ENCODE assay signal across 22 cellular contexts in genomic region chr3:126927846-126928245, GRCh38. TPM values are rescaled to one million over a fixed set of nuclear protein-coding genes. Genes with fewer than 3 reads are reported as not detected.
DNase-seq lines count a peak whose midpoint lies in the region; ATAC-seq, FAIRE-seq and TF ChIP-seq lines count a peak whose summit lies in the region.
"Had no signal": no experiment of that assay in that cellular context is flagged by ENCODE, and none has a peak within 500 bp of the region (broad histone marks: within the 10 kb centered on the region; RNA-seq: fewer than 3 reads in every experiment).

No MANE protein-coding gene starts in this region.

- peak; percentile 51 for ATAC-seq in GM23338
- ATAC-seq in natural killer cell treated with Interleukin-12 subunit alpha and Interleukin-12 subunit beta and Interleukin-15 and Interleukin-18, amount 100 ng/mL, for 72 hours: no peak
- no peak for ATAC-seq in psoas muscle

- POLR2A ChIA-PET in endothelial cell of umbilical vein (lab: Charles Lee): no interaction called here

- no peaks in the 10 kb centered on the region for H3K36me3 Mint-ChIP-seq in GM23338 (ENCODE audit: low read depth)
- H3K36me3 Mint-ChIP-seq in natural killer cell treated with Interleukin-12 subunit alpha and Interleukin-12 subunit beta and Interleukin-15 and Interleukin-18, amount 100 ng/mL, for 72 hours: peaks cover 6% of the 10 kb centered on the region
- H3K36me3 Mint-ChIP-seq: activated naive CD8-positive, alpha-beta T cell treated with anti-CD3 and anti-CD28 coated beads, Interleukin-2, amount 10 ng/mL, durations not matched to agents 7 days and 5 days had no signal

- no peaks in the 10 kb centered on the region for H3K9me1 ChIP-seq in endothelial cell of umbilical vein (replicated peaks; ENCODE audit: control insufficient read depth, extremely low read depth, insufficient read depth, low read length)

- H3K4me2 ChIP-seq in GM23338: no peak overlapping the region
- no peak overlapping the region for H3K4me2 ChIP-seq in endothelial cell of umbilical vein (ENCODE audit: insufficient read depth, low read length)
- H3K4me2 ChIP-seq in smooth muscle cell: peak overlapping the region; percentile 66

- peaks cover 8% of the 10 kb centered on the region for H3K27me3 Mint-ChIP-seq in GM23338 (ENCODE audit: insufficient read depth, low read depth, poor library complexity)
- H3K27me3 Mint-ChIP-seq in natural killer cell treated with Interleukin-12 subunit alpha and Interleukin-12 subunit beta and Interleukin-15 and Interleukin-18, amount 100 ng/mL, for 72 hours: peaks cover 20 to 45% of the 10 kb centered on the region in 2 donors
- H3K27me3 Mint-ChIP-seq: activated naive CD8-positive, alpha-beta T cell treated with anti-CD3 and anti-CD28 coated beads, Interleukin-2, amount 10 ng/mL, durations not matched to agents 7 days and 5 days had no signal

- intact Hi-C loops in endothelial cell of umbilical vein (cut with micrococcal nuclease) (loop anchor here (5.0 kb wide), 1 partner anchor 529 kb away; no protein-coding TSS in a partner anchor), psoas muscle (cut with DNase I) (no loop called here)

- H4K20me1 ChIP-seq in GM23338 (replicated peaks; ENCODE audit: insufficient read depth) (no peaks in the 10 kb centered on the region), endothelial cell of umbilical vein (replicated peaks; ENCODE audit: control insufficient read depth, extremely low read depth, insufficient read depth, low read length) (peaks cover under 1% of the 10 kb centered on the region), smooth muscle cell (ENCODE audit: low read depth) (no peaks in the 10 kb centered on the region)

- no peak for TF ChIP-seq POLR2A in endothelial cell of umbilical vein (IDR thresholded peaks at IDR 0.05; ENCODE audit: low read depth, low read length)

- no peaks in the 10 kb centered on the region for H3K9me2 ChIP-seq in GM23338 (ENCODE audit: insufficient read depth)

- peak; percentile 46 for FAIRE-seq in endothelial cell of umbilical vein (lab: Jason Lieb, UNC)
- FAIRE-seq: HTR-8/SVneo had no signal

- H3K4me1 ChIP-seq in GM23338 (ENCODE audit: insufficient read depth) (no peaks in the 10 kb centered on the region), endothelial cell of umbilical vein (ENCODE audit: control insufficient read depth, extremely low read depth, insufficient read depth, low read length) (peaks cover 50% of the 10 kb centered on the region), smooth muscle cell (ENCODE audit: low read depth) (peaks cover 15% of the 10 kb centered on the region), psoas muscle (peaks cover 16% of the 10 kb centered on the region)

- no peaks in the 10 kb centered on the region for H3K9me3 Mint-ChIP-seq in GM23338
- H3K9me3 Mint-ChIP-seq in natural killer cell treated with Interleukin-12 subunit alpha and Interleukin-12 subunit beta and Interleukin-15 and Interleukin-18, amount 100 ng/mL, for 72 hours: no peaks in the 10 kb centered on the region
- H3K9me3 Mint-ChIP-seq: activated naive CD8-positive, alpha-beta T cell treated with anti-CD3 and anti-CD28 coated beads, Interleukin-2, amount 10 ng/mL, durations not matched to agents 7 days and 5 days; T-helper 2 cell treated with Interferon-gamma antibody and Interleukin-4, amounts not matched to agents 5 μg/mL and 100 μg/mL, for 36 hours had no signal

- H3K27me3 ChIP-seq in GM23338 (ENCODE audit: insufficient read depth) (no peaks in the 10 kb centered on the region), endothelial cell of umbilical vein (ENCODE audit: control insufficient read depth in 2 of 2, insufficient read depth in 2 of 2, low read length in 2 of 2) (peaks cover 0 to 23% of the 10 kb centered on the region in 2 experiments), smooth muscle cell (ENCODE audit: low read depth) (no peaks in the 10 kb centered on the region), psoas muscle (ENCODE audit: insufficient read depth in 3 of 3, low read length in 2 of 3) (peaks cover 0 to 2% (median 0%) of the 10 kb centered on the region in 3 donors)
- H3K27me3 ChIP-seq: cardiac muscle cell, esophagus muscularis mucosa, SJSA1, thyroid gland had no signal

- WGBS in smooth muscle cell (ENCODE audit: low lambda C conversion rate): 60% methylated on average over 6 of the region's 6 CpGs
- WGBS in psoas muscle, 3 donors: 93 to 99% (median 96%) methylated on average over 6 of the region's 6 CpGs

- H3K9ac ChIP-seq in endothelial cell of umbilical vein (replicated peaks; ENCODE audit: extremely low read depth, insufficient read depth, low read length) (no peak overlapping the region), smooth muscle cell (ENCODE audit: low read depth) (no peak overlapping the region)

- H2AFZ ChIP-seq in GM23338: no peak overlapping the region
- H2AFZ ChIP-seq in endothelial cell of umbilical vein (ENCODE audit: low read depth, low read length): no peak overlapping the region
- no peak overlapping the region for H2AFZ ChIP-seq in smooth muscle cell (ENCODE audit: low read depth)
- H2AFZ ChIP-seq: GM23248 had no signal

- BruUV-seq in endothelial cell of umbilical vein (replicated peaks; lab: Mats Ljungman, UMichigan): no TSS peak

- H3K4me1 Mint-ChIP-seq in GM23338: no peaks in the 10 kb centered on the region; the same call in 2 of the 3 replicates
- peaks cover 18 to 22% of the 10 kb centered on the region in 2 donors for H3K4me1 Mint-ChIP-seq in natural killer cell treated with Interleukin-12 subunit alpha and Interleukin-12 subunit beta and Interleukin-15 and Interleukin-18, amount 100 ng/mL, for 72 hours (ENCODE audit: low read depth in 2 of 2)

- no peak for TF ChIP-seq CTCF in GM23338 (conservative IDR thresholded peaks at IDR 0.05; ENCODE audit: low read depth in 2 of 2)
- TF ChIP-seq CTCF in endothelial cell of umbilical vein (IDR thresholded peaks at IDR 0.05; ENCODE audit: extremely low read depth in 1 of 2, insufficient read depth in 1 of 2, low read depth in 1 of 2, low read length in 2 of 2): peak in 1 of 2 donors; percentile 8
- no peak for TF ChIP-seq CTCF in smooth muscle cell (IDR thresholded peaks at IDR 0.05; ENCODE audit: borderline replicate concordance, insufficient read depth, poor library complexity, severe bottlenecking)
- no peak for TF ChIP-seq CTCF in psoas muscle (IDR thresholded peaks at IDR 0.05)

- H3K4me3 Mint-ChIP-seq in GM23338: no peak overlapping the region
- no peak overlapping the region for H3K4me3 Mint-ChIP-seq in natural killer cell treated with Interleukin-12 subunit alpha and Interleukin-12 subunit beta and Interleukin-15 and Interleukin-18, amount 100 ng/mL, for 72 hours
- H3K4me3 Mint-ChIP-seq: activated naive CD8-positive, alpha-beta T cell treated with anti-CD3 and anti-CD28 coated beads, Interleukin-2, amount 10 ng/mL, durations not matched to agents 7 days and 5 days; T-helper 2 cell treated with Interferon-gamma antibody and Interleukin-4, amounts not matched to agents 5 μg/mL and 100 μg/mL, for 36 hours had no signal

- no peak overlapping the region for H3K27ac Mint-ChIP-seq in GM23338
- H3K27ac Mint-ChIP-seq in natural killer cell treated with Interleukin-12 subunit alpha and Interleukin-12 subunit beta and Interleukin-15 and Interleukin-18, amount 100 ng/mL, for 72 hours: no peak overlapping the region
- H3K27ac Mint-ChIP-seq: activated naive CD8-positive, alpha-beta T cell treated with anti-CD3 and anti-CD28 coated beads, Interleukin-2, amount 10 ng/mL, durations not matched to agents 7 days and 5 days; T-helper 2 cell treated with Interferon-gamma antibody and Interleukin-4, amounts not matched to agents 5 μg/mL and 100 μg/mL, for 36 hours had no signal

- H3K79me2 ChIP-seq in GM23338 (replicated peaks; ENCODE audit: insufficient read depth) (no peaks in the 10 kb centered on the region), endothelial cell of umbilical vein (ENCODE audit: control insufficient read depth, insufficient read depth, low read length) (no peaks in the 10 kb centered on the region), smooth muscle cell (ENCODE audit: low read depth) (no peaks in the 10 kb centered on the region)

- H3K27ac ChIP-seq in GM23338 (ENCODE audit: low read depth) (no peak overlapping the region), endothelial cell of umbilical vein (ENCODE audit: insufficient read depth, low read depth, low read length) (no peak overlapping the region), smooth muscle cell (ENCODE audit: low read depth) (peak overlapping the region; percentile 74), psoas muscle (no peak overlapping the region)
- H3K27ac ChIP-seq: cardiac muscle cell had no signal

- no peaks in the 10 kb centered on the region for H3F3A ChIP-seq in GM23338 (replicated peaks; ENCODE audit: low read depth)
- peaks cover 18% of the 10 kb centered on the region for H3F3A ChIP-seq in smooth muscle cell (ENCODE audit: low read depth)

- H3K4me3 ChIP-seq in GM23338 (no peak overlapping the region), endothelial cell of umbilical vein (replicated peaks in 1 of 3; ENCODE audit: insufficient read depth in 1 of 3, low read depth in 1 of 3, low read length in 3 of 3) (no peak overlapping the region), smooth muscle cell (no peak overlapping the region), psoas muscle (no peak overlapping the region)
- H3K4me3 ChIP-seq: cardiac muscle cell, esophagus muscularis mucosa, GM23248, SJSA1, thyroid gland had no signal

- H3K9me3 ChIP-seq in endothelial cell of umbilical vein (replicated peaks; ENCODE audit: control insufficient read depth, insufficient read depth, low read length) (no peaks in the 10 kb centered on the region), smooth muscle cell (replicated peaks; ENCODE audit: low read depth) (no peaks in the 10 kb centered on the region), psoas muscle (no peaks in the 10 kb centered on the region)
- H3K9me3 ChIP-seq: esophagus muscularis mucosa, SJSA1, thyroid gland had no signal

- no peak for DNase-seq in GM23338 (ENCODE audit: low spot score)
- peak; percentile 89 for DNase-seq in RPMI7951 (ENCODE audit: low read depth)
- peak; percentile 52 for DNase-seq in endothelial cell of umbilical vein (ENCODE audit: low read depth, low spot score)
- no peak for DNase-seq in smooth muscle cell (lab: John Stamatoyannopoulos, UW; ENCODE audit: unreplicated experiment)
- DNase-seq in natural killer cell treated with Interleukin-12 subunit alpha and Interleukin-12 subunit beta and Interleukin-15 and Interleukin-18, amount 100 ng/mL, for 72 hours (ENCODE audit: low spot score): no peak
- no peak for DNase-seq in psoas muscle
- DNase-seq in effector CD4-positive, alpha-beta T cell: no peak
- DNase-seq: activated CD4-positive, alpha-beta T cell treated with anti-CD3 and anti-CD28 coated beads for 1 hour; activated naive CD8-positive, alpha-beta T cell treated with anti-CD3 and anti-CD28 coated beads, Interleukin-2, amount 10 ng/mL, durations not matched to agents 7 days and 5 days; AML-193; Karpas-422; midbrain; NCI-H1092 treated with DMSO at 0.1 percent for 48 hours; NCI-H748 treated with DMSO at 0.1 percent for 48 hours; OCI-M1 had no signal

- no peaks in the 10 kb centered on the region for H3K36me3 ChIP-seq in GM23338 (ENCODE audit: insufficient read depth)
- H3K36me3 ChIP-seq in endothelial cell of umbilical vein (ENCODE audit: control insufficient read depth in 2 of 2, extremely low read depth in 1 of 2, insufficient read depth in 2 of 2, low read length in 2 of 2): no peaks in the 10 kb centered on the region
- no peaks in the 10 kb centered on the region for H3K36me3 ChIP-seq in smooth muscle cell (ENCODE audit: low read depth)
- H3K36me3 ChIP-seq in psoas muscle (ENCODE audit: insufficient read depth in 1 of 2, low read depth in 1 of 2): no peaks in the 10 kb centered on the region
- H3K36me3 ChIP-seq: cardiac muscle cell, esophagus muscularis mucosa, SJSA1, thyroid gland had no signal

- dilution Hi-C loops in endothelial cell of umbilical vein (cut with MboI; ENCODE audit: extremely low pct_ligation_motif_present, low sequenced_read_pairs): no loop called here

- CTCF ChIA-PET in endothelial cell of umbilical vein (lab: Charles Lee): interaction anchor here (0.9 to 1.8 kb wide), 10 partner anchors 10 to 176 kb away, joined by 3 to 12 read pairs (median 3); partner anchors contain the start of gene PLXNA1

RNA-seq across cellular contexts. Expression of gene PLXNA1, which starts 55.1 kb away (rescaled TPM):
- 73.5 and 80.2 TPM in 2 replicates for total RNA-seq in GM23338 (2014; rRNA removed; shearing (Covaris generic))
- 10.6 and 11.0 TPM in 2 replicates for polyA plus RNA-seq in GM23338 (2016; fragmentation: Nextera tagmentation; extraction: Ambion mirVana)
- 44.0 and 60.2 TPM in 2 replicates for total RNA-seq in RPMI7951 (2014; rRNA removed; shearing (Covaris generic))
- 18.4 and 18.5 TPM in 2 replicates for total RNA-seq in endothelial cell of umbilical vein
- polyA plus RNA-seq in endothelial cell of umbilical vein: 14.1 and 18.2 TPM in 2 replicates
- 8.2 and 10.1 TPM in 2 replicates for polyA plus RNA-seq in endothelial cell of umbilical vein (2011; cell fraction: cytosol; rRNA removed)
- 26.0 and 27.8 TPM in 2 replicates for polyA plus RNA-seq in endothelial cell of umbilical vein (2011; cell fraction: nucleus; rRNA removed)
- polyA plus RNA-seq in endothelial cell of umbilical vein (2012): 13.4 and 14.5 TPM in 2 replicates
- 16.8 and 22.7 TPM in 2 replicates for polyA minus RNA-seq in endothelial cell of umbilical vein
- 10.3 TPM for polyA minus RNA-seq in endothelial cell of umbilical vein (2011; cell fraction: cytosol; rRNA and poly(A)+ RNA removed)
- polyA minus RNA-seq in endothelial cell of umbilical vein (2011; cell fraction: nucleus; rRNA and poly(A)+ RNA removed): 11.2 and 16.4 TPM in 2 replicates
- total RNA-seq in smooth muscle cell: 50.8 and 57.1 TPM in 2 replicates
- polyA plus RNA-seq in smooth muscle cell: 37.9 and 40.7 TPM in 2 replicates
- 1 to 10 TPM; 3.4 to 7.9 TPM for total RNA-seq in natural killer cell treated with Interleukin-12 subunit alpha and Interleukin-12 subunit beta and Interleukin-15 and Interleukin-18, amount 100 ng/mL, for 72 hours
- 10 to 100 TPM; 14.7 to 20.1 (median 15.7) TPM for total RNA-seq in psoas muscle
- polyA plus RNA-seq in psoas muscle: 10 to 100 TPM in 2 of 3 donors, 1 to 10 TPM in 1; 7.7 to 18.0 (median 11.4) TPM

Comparison
In these comparisons a context has a peak if more than half of its experiments do, and no peak if none do; other contexts are left out.
1. DNase-seq: peak in RPMI7951 (single experiment) and endothelial cell of umbilical vein (single experiment); none in GM23338 (single experiment), smooth muscle cell (single experiment), natural killer cell treated with Interleukin-12 subunit alpha and Interleukin-12 subunit beta and Interleukin-15 and Interleukin-18, amount 100 ng/mL, for 72 hours (single experiment), psoas muscle (0 of 2) and effector CD4-positive, alpha-beta T cell (single experiment).